Comparison of ENCODE assay signal across 9 cellular contexts in the genomic region with DNA sequence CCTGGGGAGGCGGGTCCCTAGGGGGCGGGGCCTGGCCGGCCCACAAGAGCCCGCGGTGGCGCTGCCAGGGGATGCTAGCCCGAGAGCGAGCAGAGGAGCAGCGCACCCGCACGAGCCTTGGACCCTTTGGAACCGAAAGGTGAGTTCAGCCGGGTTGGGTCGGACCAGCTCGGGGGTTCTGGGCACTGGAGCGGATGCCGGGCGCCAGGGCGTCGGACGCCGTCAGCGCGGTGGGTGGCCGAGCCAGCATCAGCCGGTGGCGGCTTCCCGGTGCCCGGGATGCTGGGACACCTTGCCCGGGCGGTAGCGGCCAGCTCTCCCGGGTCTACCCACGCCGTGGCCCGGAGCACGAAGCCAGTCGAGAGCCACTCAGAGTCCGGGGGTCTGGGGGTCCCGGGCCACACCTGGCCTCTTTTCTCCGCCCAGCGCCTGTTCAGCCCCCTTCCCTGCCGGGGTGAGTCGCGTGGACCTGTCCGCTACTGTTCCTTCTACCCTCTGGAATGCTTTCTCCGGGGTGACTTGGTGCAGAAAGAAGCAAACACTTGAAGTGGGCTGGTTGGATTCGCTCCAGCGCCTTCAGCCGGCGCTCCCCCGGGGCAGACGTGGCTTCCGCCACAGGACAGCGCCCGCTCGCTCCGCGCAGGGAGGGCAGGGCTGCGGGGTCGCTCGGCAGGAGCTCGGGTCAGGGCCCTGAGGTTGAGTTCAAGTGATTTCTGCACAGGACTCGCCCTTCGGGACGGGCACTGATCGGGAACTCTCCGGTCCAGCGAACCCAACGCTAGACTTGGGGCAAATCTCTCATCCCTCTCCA. TPM values are rescaled to one million over a fixed set of nuclear protein-coding genes. Genes with fewer than 3 reads are reported as not detected.
A peak's percentile ranks its signal among the peaks of the same experiment; 100 is the strongest.
DNase-seq lines count a peak whose midpoint lies in the region; ATAC-seq, FAIRE-seq and TF ChIP-seq lines count a peak whose summit lies in the region.
"Had no signal": no experiment of that assay in that cellular context is flagged by ENCODE, and none has a peak within 500 bp of the region (broad histone marks: within the 10 kb centered on the region; RNA-seq: fewer than 3 reads in every experiment).

Gene SCNN1G, plus strand, starts transcription at position 71 of the 811 bp plus-strand sequence. CDS start 3,527 bp downstream, outside the sequence.

- H3K9ac ChIP-seq in astrocyte (ENCODE audit: low read length): no peak within 1 kb of the TSS

- H3K27ac ChIP-seq in astrocyte (ENCODE audit: low read depth, low read length) (no peak within 1 kb of the TSS), thoracic aorta (no peak within 1 kb of the TSS)

- H3K4me3 Mint-ChIP-seq in astrocyte (ENCODE audit: unreplicated experiment): peak within 1 kb of the TSS; percentile 60

- no peaks in the 10 kb centered on the region for H3K36me3 Mint-ChIP-seq in astrocyte (ENCODE audit: low read depth, unreplicated experiment)

- TF ChIP-seq CTCF in astrocyte (IDR thresholded peaks at IDR 0.05; ENCODE audit: insufficient read depth, low read depth, low read length) (no peak), thoracic aorta (IDR thresholded peaks at IDR 0.05) (peak; percentile 27), D721Med (IDR thresholded peaks at IDR 0.05; ENCODE audit: insufficient read depth, missing control alignments) (no peak)

- no peaks in the 10 kb centered on the region for H3K9me3 ChIP-seq in astrocyte (ENCODE audit: insufficient read depth, low read depth, low read length)
- no peaks in the 10 kb centered on the region for H3K9me3 ChIP-seq in thoracic aorta

- peaks cover 2% of the 10 kb centered on the region for H3K9me3 Mint-ChIP-seq in astrocyte (ENCODE audit: unreplicated experiment)

- H3K79me2 ChIP-seq in astrocyte (ENCODE audit: insufficient read depth, low read length): no peaks in the 10 kb centered on the region

- H3K4me3 ChIP-seq in astrocyte (ENCODE audit: insufficient read depth, low read depth, low read length) (no peak within 1 kb of the TSS), thoracic aorta (peak within 1 kb of the TSS; percentile 70)

- ATAC-seq in HG03280 (IDR thresholded peaks at IDR 0.05; ENCODE audit: unreplicated experiment) (peak; percentile 26), thoracic aorta (ENCODE audit: insufficient number of reproducible peaks, low FRiP score, low read depth) (peak; percentile 25), GM21528 (IDR thresholded peaks at IDR 0.05; ENCODE audit: low FRiP score, unreplicated experiment) (no peak)

- peak within 1 kb of the TSS; percentile 41 for H2AFZ ChIP-seq in astrocyte (ENCODE audit: low read depth, low read length)

- peaks cover 72% of the 10 kb centered on the region for H3K27me3 Mint-ChIP-seq in astrocyte (ENCODE audit: low read depth, unreplicated experiment)

- H3K27ac Mint-ChIP-seq in astrocyte (ENCODE audit: unreplicated experiment): no peak within 1 kb of the TSS

- no peaks in the 10 kb centered on the region for H3K36me3 ChIP-seq in astrocyte (ENCODE audit: insufficient read depth, low read length)
- H3K36me3 ChIP-seq in thoracic aorta: no peaks in the 10 kb centered on the region

- no peaks in the 10 kb centered on the region for H4K20me1 ChIP-seq in astrocyte (ENCODE audit: insufficient read depth, low read length)

- H3K4me1 ChIP-seq in astrocyte (ENCODE audit: insufficient read depth, low read length) (peaks cover 5% of the 10 kb centered on the region), thoracic aorta (ENCODE audit: control insufficient read depth in 1 of 2, low read depth in 2 of 2) (peaks cover 10 to 28% of the 10 kb centered on the region in 2 donors)

- peak within 1 kb of the TSS; percentile 67 for H3K4me2 ChIP-seq in astrocyte (ENCODE audit: low read length)

- DNase-seq in NCI-H748 (lab: John Stamatoyannopoulos, UW; ENCODE audit: unreplicated experiment): peak; percentile 44
- no peak for DNase-seq in NCI-H748 treated with DMSO at 0.1 percent for 48 hours (lab: John Stamatoyannopoulos, UW)
- DNase-seq in astrocyte (ENCODE audit: low read depth): no peak
- peak; percentile 1 for DNase-seq in kidney glomerular epithelial cell (lab: John Stamatoyannopoulos, UW)
- no peak for DNase-seq in thoracic aorta (ENCODE audit: low spot score)
- DNase-seq in D721Med (ENCODE audit: insufficient read length, low spot score): no peak

- H3K27me3 ChIP-seq in astrocyte (ENCODE audit: insufficient read depth, low read length): peaks cover 26% of the 10 kb centered on the region
- peaks cover 16% of the 10 kb centered on the region for H3K27me3 ChIP-seq in thoracic aorta (replicated peaks; ENCODE audit: insufficient read depth)

- no peaks in the 10 kb centered on the region for H3K4me1 Mint-ChIP-seq in astrocyte (ENCODE audit: low read depth, unreplicated experiment)

- FAIRE-seq in astrocyte (lab: Jason Lieb, UNC): no peak
- FAIRE-seq in D721Med (lab: Jason Lieb, UNC): no peak

RNA-seq across cellular contexts. Expression of gene SCNN1G, which starts in this region (rescaled TPM):
- total RNA-seq in astrocyte (not detected in 2 replicates), thoracic aorta (not detected)
- total RNA-seq: activated CD8-positive, alpha-beta memory T cell treated with anti-CD3 and anti-CD28 coated beads for 36 hours had no signal

Comparison
In these comparisons a context has a peak if more than half of its experiments do, and no peak if none do; other contexts are left out.
1. DNase-seq: peak in NCI-H748 (single experiment) and kidney glomerular epithelial cell (single experiment); none in NCI-H748 treated with DMSO at 0.1 percent for 48 hours (single experiment), astrocyte (single experiment), thoracic aorta (single experiment) and D721Med (single experiment).
2. Peak in ATAC-seq and H3K4me3 ChIP-seq in thoracic aorta; RNA of the gene not detected or under 1 TPM.